7 cellular contexts compared by ENCODE assay signal in genomic region chr1:46533179-46533864, GRCh38. TPM values are rescaled to one million over a fixed set of nuclear protein-coding genes. Genes with fewer than 3 reads are reported as not detected.
A peak's percentile ranks its signal among the peaks of the same experiment; 100 is the strongest.
DNase-seq lines count a peak whose midpoint lies in the region; ATAC-seq and TF ChIP-seq lines count a peak whose summit lies in the region.

No MANE protein-coding gene starts in this region.

- ATAC-seq in HG03159 (IDR thresholded peaks at IDR 0.05; ENCODE audit: unreplicated experiment) (no peak), HG02610 (IDR thresholded peaks at IDR 0.05; ENCODE audit: unreplicated experiment) (no peak)

- CTCF ChIA-PET in HEK293 (lab: Yijun Ruan, JAX): interaction anchor here (0.5 to 15.0 kb wide), 16 partner anchors 12 to 1384 kb away, joined by 3 to 418 read pairs (median 4); partner anchors contain the start of gene DMBX1

- DNase-seq in T-helper 9 cell: peak; percentile 39
- peak; percentile 60 for DNase-seq in iPS-NIHi7 (ENCODE audit: extremely low spot score)
- peak; percentile 44 for DNase-seq in stimulated activated CD4-positive, alpha-beta T cell treated with anti-CD3 and anti-CD28 coated beads, Interleukin-2, amount 100 ng/mL, for 4 hours (ENCODE audit: low read depth)

- H3K9me3 ChIP-seq in HEK293 (ENCODE audit: control insufficient read depth, insufficient read depth, low read depth, low read length): no peaks in the 10 kb centered on the region

- peak overlapping the region in 2 of 5 experiments; percentile 36 to 75 for H3K27ac Mint-ChIP-seq in brain

- no peak for TF ChIP-seq CTCF in HEK293 (tag by site-specific recombination; IDR thresholded peaks at IDR 0.05)
- no peak for TF ChIP-seq CTCF in brain (conservative IDR thresholded peaks at IDR 0.05)

- peaks cover 9 to 23% (median 20%) of the 10 kb centered on the region in 5 experiments for H3K9me3 Mint-ChIP-seq in brain

- H3K4me3 Mint-ChIP-seq in brain: peak overlapping the region; percentile 77 to 85 (median 82)

- peaks cover 76% of the 10 kb centered on the region for H3K27me3 Mint-ChIP-seq in brain

- no peaks in the 10 kb centered on the region for H3K36me3 Mint-ChIP-seq in brain

- H3K27ac ChIP-seq in HEK293 (ENCODE audit: extremely low read depth, low read depth, low read length): no peak overlapping the region; the same call in 1 of the 2 replicates

- no peaks in the 10 kb centered on the region for H3K4me1 ChIP-seq in HEK293 (ENCODE audit: control insufficient read depth, insufficient read depth, low read length)

- no peaks in the 10 kb centered on the region for H3K36me3 ChIP-seq in HEK293 (ENCODE audit: control insufficient read depth in 2 of 2, insufficient read depth in 1 of 2, low read length in 2 of 2)

- H3K4me1 Mint-ChIP-seq in brain: peaks cover 24% of the 10 kb centered on the region

- POLR2A ChIA-PET in HEK293 (lab: Yijun Ruan, JAX): no interaction called here

- H3K4me3 ChIP-seq in HEK293 (ENCODE audit: low read depth, low read length): no peak overlapping the region

TF ChIP-seq in HEK293, 187 proteins besides CTCF, POLR2A, EP300 and RAD21:
- TF ChIP-seq ZBTB26 (tag by site-specific recombination; optimal IDR thresholded peaks at IDR 0.05) (peak; percentile 13), ZNF791 (tag by site-specific recombination; IDR thresholded peaks at IDR 0.05) (no peak)

RNA-seq across cellular contexts. Expression of gene KNCN, which starts 18.1 kb away (rescaled TPM):
- polyA plus RNA-seq in brain (ENCODE audit: insufficient read depth, low read depth, low replicate concordance): 0.54 TPM

RNA-seq across cellular contexts. Expression of gene DMBX1, which starts 43.7 kb away (rescaled TPM):
- not detected for polyA plus RNA-seq in brain (ENCODE audit: insufficient read depth, low read depth, low replicate concordance)
